1 cellular context compared by ENCODE assay signal in genomic region chr19:40247735-40248262, GRCh38.
TF ChIP-seq lines count a peak whose summit lies in the region.

No MANE protein-coding gene starts in this region.

TF ChIP-seq in HepG2, 621 proteins besides CTCF, POLR2A, EP300 and RAD21:
- TF ChIP-seq ZNF3 (CRISPR knock-in tag; IDR thresholded peaks at IDR 0.05) (no peak), ZNF562 (CRISPR knock-in tag; IDR thresholded peaks at IDR 0.05; ENCODE audit: borderline replicate concordance) (no peak), GLI4 (CRISPR knock-in tag; IDR thresholded peaks at IDR 0.05; ENCODE audit: borderline replicate concordance) (no peak), JUND (CRISPR knock-in tag; IDR thresholded peaks at IDR 0.05) (no peak), ZNF83 (CRISPR knock-in tag; IDR thresholded peaks at IDR 0.05; ENCODE audit: borderline replicate concordance) (no peak)
